In genomic region chr6:88513920-88514319, GRCh38 we compare ENCODE assay signal across 20 cellular contexts.
DNase-seq lines count a peak whose midpoint lies in the region; ATAC-seq and TF ChIP-seq lines count a peak whose summit lies in the region.
"Had no signal": no experiment of that assay in that cellular context is flagged by ENCODE, and none has a peak within 500 bp of the region (broad histone marks: within the 10 kb centered on the region; RNA-seq: fewer than 3 reads in every experiment).

No MANE protein-coding gene starts in this region.

- no peak for DNase-seq in Panc1 (ENCODE audit: low read depth, low spot score)
- no peak for DNase-seq in fibroblast of mammary gland (ENCODE audit: low read depth)
- no peak for DNase-seq in CD14-positive monocyte (ENCODE audit: low spot score)
- DNase-seq in activated naive CD4-positive, alpha-beta T cell treated with anti-CD3 and anti-CD28 coated beads, Interleukin-2, amount 50 U/mL, for 16 hours = no peak
- DNase-seq: C1 segment of cervical spinal cord, DMS79, HCEC 1CT, MV-4-11, NCI-H1694 treated with DMSO at 0.1 percent for 48 hours, NCI-H2107, NCI-H510A, NCI-H774, PC-9, SW 1271 had no signal

- no peak overlapping the region for H3K4me3 Mint-ChIP-seq in CD14-positive monocyte
- H3K4me3 Mint-ChIP-seq: GM23338 had no signal

- H3K27me3 ChIP-seq in DOHH2 (ENCODE audit: control insufficient read depth, low read length) (no peaks in the 10 kb centered on the region), Panc1 (ENCODE audit: control insufficient read depth, insufficient read depth, low read length) (peaks cover 2% of the 10 kb centered on the region; the same call in 1 of the 2 replicates)
- H3K27me3 ChIP-seq: SJSA1 had no signal

- H3K79me2 ChIP-seq in DOHH2 (ENCODE audit: control insufficient read depth, low read length) = no peaks in the 10 kb centered on the region

- intact Hi-C loops in Panc1 (cut with micrococcal nuclease; ENCODE audit: unreplicated experiment) = no loop called here
- intact Hi-C loops in CD14-positive monocyte (cut with micrococcal nuclease) = no loop called here

- H3K36me3 ChIP-seq in DOHH2 (ENCODE audit: control insufficient read depth, low read length) (no peaks in the 10 kb centered on the region), Panc1 (ENCODE audit: control insufficient read depth, insufficient read depth, low read length) (no peaks in the 10 kb centered on the region)
- H3K36me3 ChIP-seq: SJSA1 had no signal

- peaks cover 0 to 3% (median 0%) of the 10 kb centered on the region in 7 donors for H3K9me3 Mint-ChIP-seq in CD14-positive monocyte

- H3K4me1 ChIP-seq in DOHH2 (ENCODE audit: control insufficient read depth, low read length) (no peaks in the 10 kb centered on the region), Panc1 (ENCODE audit: control insufficient read depth, insufficient read depth, low read length) (no peaks in the 10 kb centered on the region)
- H3K4me1 ChIP-seq: A549, SJSA1 had no signal

- CTCF ChIA-PET in Panc1 (lab: Charles Lee) = no interaction called here

- H3F3A ChIP-seq in DOHH2 (ENCODE audit: control insufficient read depth, insufficient read depth) = no peaks in the 10 kb centered on the region

- no peak overlapping the region for H3K4me2 ChIP-seq in DOHH2 (ENCODE audit: low read length)
- H3K4me2 ChIP-seq: A549, GM23338, PC-9 had no signal

- TF ChIP-seq CTCF in DOHH2 (IDR thresholded peaks at IDR 0.05; ENCODE audit: low read depth, low read length, poor library complexity, severe bottlenecking) (peak; percentile 28), Panc1 (IDR thresholded peaks at IDR 0.05) (peak; percentile 16; the same call in 1 of the 2 replicates), fibroblast of mammary gland (conservative IDR thresholded peaks at IDR 0.05; ENCODE audit: control insufficient read depth, insufficient read depth, low read depth, low read length) (peak; percentile 14), CD14-positive monocyte (IDR thresholded peaks at IDR 0.05) (no peak)

- H4K20me1 ChIP-seq in DOHH2 (ENCODE audit: control insufficient read depth, insufficient read depth, low read depth, low read length) = no peaks in the 10 kb centered on the region

- H3K9me2 ChIP-seq in DOHH2 (replicated peaks; ENCODE audit: control insufficient read depth, low read length) = no peaks in the 10 kb centered on the region

- peaks cover 0 to 2% (median 0%) of the 10 kb centered on the region in 3 donors for H3K27me3 Mint-ChIP-seq in CD14-positive monocyte (ENCODE audit: low read depth in 3 of 3)

- no peak for TF ChIP-seq EP300 in Ishikawa (IDR thresholded peaks at IDR 0.05; ENCODE audit: borderline replicate concordance)

- no peaks in the 10 kb centered on the region for H3K36me3 Mint-ChIP-seq in CD14-positive monocyte

- H3K27ac ChIP-seq in DOHH2 (ENCODE audit: low read depth, low read length) (no peak overlapping the region), Panc1 (ENCODE audit: low read length) (no peak overlapping the region)
- H3K27ac ChIP-seq: A549, PC-9, SJSA1 had no signal

- POLR2A ChIA-PET in Panc1 (lab: Charles Lee) = no interaction called here

- no peaks in the 10 kb centered on the region for H3K4me1 Mint-ChIP-seq in CD14-positive monocyte
- H3K4me1 Mint-ChIP-seq: GM23338 had no signal

- H3K9me3 ChIP-seq in DOHH2 (ENCODE audit: control insufficient read depth, insufficient read depth, low read length) (0 out of 2 replicates have a peak, but pooled peaks cover 3% of the 10 kb centered on the region), Panc1 (ENCODE audit: control insufficient read depth, insufficient read depth, low read depth, low read length) (no peaks in the 10 kb centered on the region)
- H3K9me3 ChIP-seq: A549 had no signal

- no peak overlapping the region for H3K27ac Mint-ChIP-seq in CD14-positive monocyte
- H3K27ac Mint-ChIP-seq: GM23338 had no signal

- BruUV-seq in Panc1 (replicated peaks; lab: Mats Ljungman, UMichigan) = no TSS peak

- TF ChIP-seq RAD21 in Ishikawa (IDR thresholded peaks at IDR 0.05; ENCODE audit: low read depth) = peak; percentile 8; the same call in 1 of the 2 replicates

- H3K4me3 ChIP-seq in DOHH2 (ENCODE audit: low read length) (no peak overlapping the region), Panc1 (ENCODE audit: low read depth in 2 of 2, low read length in 2 of 2) (no peak overlapping the region), fibroblast of mammary gland (ENCODE audit: control insufficient read depth, low read depth, low read length) (no peak overlapping the region)
- H3K4me3 ChIP-seq: A549, GM23338, PC-9, SJSA1 had no signal

- no peak for ATAC-seq in Panc1
- ATAC-seq in GM21529 (IDR thresholded peaks at IDR 0.05; ENCODE audit: unreplicated experiment) = no peak
- ATAC-seq: A549, GM23338 had no signal

- in situ Hi-C loops in Panc1 (cut with HindIII; ENCODE audit: low pct_unique_long_range_greater_than_20kb, low sequenced_read_pairs) = no loop called here

TF ChIP-seq in Ishikawa, 13 proteins besides CTCF, POLR2A, EP300 and RAD21:
- TF ChIP-seq CEBPB (IDR thresholded peaks at IDR 0.05) = no peak
- TF ChIP-seq CREB1 (IDR thresholded peaks at IDR 0.05; ENCODE audit: low read depth) = no peak
- no peak for TF ChIP-seq TAF1 (IDR thresholded peaks at IDR 0.05; ENCODE audit: low read depth)
- TF ChIP-seq ZBTB7A (IDR thresholded peaks at IDR 0.05; ENCODE audit: low read depth) = no peak
- no peak for TF ChIP-seq EGR1 (IDR thresholded peaks at IDR 0.05)
- TF ChIP-seq FOXM1 (IDR thresholded peaks at IDR 0.05; ENCODE audit: borderline replicate concordance, low read depth) = no peak
- no peak for TF ChIP-seq NFIC (IDR thresholded peaks at IDR 0.05)
- TF ChIP-seq, protein P1, sequence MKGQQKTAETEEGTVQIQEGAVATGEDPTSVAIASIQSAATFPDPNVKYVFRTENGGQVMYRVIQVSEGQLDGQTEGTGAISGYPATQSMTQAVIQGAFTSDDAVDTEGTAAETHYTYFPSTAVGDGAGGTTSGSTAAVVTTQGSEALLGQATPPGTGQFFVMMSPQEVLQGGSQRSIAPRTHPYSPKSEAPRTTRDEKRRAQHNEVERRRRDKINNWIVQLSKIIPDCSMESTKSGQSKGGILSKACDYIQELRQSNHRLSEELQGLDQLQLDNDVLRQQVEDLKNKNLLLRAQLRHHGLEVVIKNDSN (IDR thresholded peaks at IDR 0.05) = no peak
- no peak for TF ChIP-seq TCF12 (IDR thresholded peaks at IDR 0.05; ENCODE audit: low read depth)
- TF ChIP-seq TEAD4 (IDR thresholded peaks at IDR 0.05) = no peak
- TF ChIP-seq YY1 (IDR thresholded peaks at IDR 0.05; ENCODE audit: low read depth) = no peak
- TF ChIP-seq, protein P2, sequence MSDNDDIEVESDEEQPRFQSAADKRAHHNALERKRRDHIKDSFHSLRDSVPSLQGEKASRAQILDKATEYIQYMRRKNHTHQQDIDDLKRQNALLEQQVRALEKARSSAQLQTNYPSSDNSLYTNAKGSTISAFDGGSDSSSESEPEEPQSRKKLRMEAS (IDR thresholded peaks at IDR 0.05) = no peak
- TF ChIP-seq, protein P3, sequence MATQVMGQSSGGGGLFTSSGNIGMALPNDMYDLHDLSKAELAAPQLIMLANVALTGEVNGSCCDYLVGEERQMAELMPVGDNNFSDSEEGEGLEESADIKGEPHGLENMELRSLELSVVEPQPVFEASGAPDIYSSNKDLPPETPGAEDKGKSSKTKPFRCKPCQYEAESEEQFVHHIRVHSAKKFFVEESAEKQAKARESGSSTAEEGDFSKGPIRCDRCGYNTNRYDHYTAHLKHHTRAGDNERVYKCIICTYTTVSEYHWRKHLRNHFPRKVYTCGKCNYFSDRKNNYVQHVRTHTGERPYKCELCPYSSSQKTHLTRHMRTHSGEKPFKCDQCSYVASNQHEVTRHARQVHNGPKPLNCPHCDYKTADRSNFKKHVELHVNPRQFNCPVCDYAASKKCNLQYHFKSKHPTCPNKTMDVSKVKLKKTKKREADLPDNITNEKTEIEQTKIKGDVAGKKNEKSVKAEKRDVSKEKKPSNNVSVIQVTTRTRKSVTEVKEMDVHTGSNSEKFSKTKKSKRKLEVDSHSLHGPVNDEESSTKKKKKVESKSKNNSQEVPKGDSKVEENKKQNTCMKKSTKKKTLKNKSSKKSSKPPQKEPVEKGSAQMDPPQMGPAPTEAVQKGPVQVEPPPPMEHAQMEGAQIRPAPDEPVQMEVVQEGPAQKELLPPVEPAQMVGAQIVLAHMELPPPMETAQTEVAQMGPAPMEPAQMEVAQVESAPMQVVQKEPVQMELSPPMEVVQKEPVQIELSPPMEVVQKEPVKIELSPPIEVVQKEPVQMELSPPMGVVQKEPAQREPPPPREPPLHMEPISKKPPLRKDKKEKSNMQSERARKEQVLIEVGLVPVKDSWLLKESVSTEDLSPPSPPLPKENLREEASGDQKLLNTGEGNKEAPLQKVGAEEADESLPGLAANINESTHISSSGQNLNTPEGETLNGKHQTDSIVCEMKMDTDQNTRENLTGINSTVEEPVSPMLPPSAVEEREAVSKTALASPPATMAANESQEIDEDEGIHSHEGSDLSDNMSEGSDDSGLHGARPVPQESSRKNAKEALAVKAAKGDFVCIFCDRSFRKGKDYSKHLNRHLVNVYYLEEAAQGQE (IDR thresholded peaks at IDR 0.05; ENCODE audit: low read depth) = no peak
TF ChIP-seq in Ishikawa: peak in this region for 0.
